16 cellular contexts compared by ENCODE assay signal in genomic region chr1:91944087-91944486, GRCh38. TPM values are rescaled to one million over a fixed set of nuclear protein-coding genes. Genes with fewer than 3 reads are reported as not detected.
DNase-seq lines count a peak whose midpoint lies in the region; ATAC-seq and TF ChIP-seq lines count a peak whose summit lies in the region.
"Had no signal": no experiment of that assay in that cellular context is flagged by ENCODE, and none has a peak within 500 bp of the region (broad histone marks: within the 10 kb centered on the region; RNA-seq: fewer than 3 reads in every experiment).

No MANE protein-coding gene starts in this region.

- H3K4me3 ChIP-seq in HUES48 (ENCODE audit: low read depth, low read length): no peak overlapping the region
- H3K4me3 ChIP-seq: SJCRH30 had no signal

- no peak overlapping the region for H3K27ac Mint-ChIP-seq in WTC11
- no peak overlapping the region for H3K27ac Mint-ChIP-seq in T-helper 17 cell

- peak overlapping the region; percentile 36 for H3K27ac ChIP-seq in HUES48 (ENCODE audit: low read depth, low read length)
- H3K27ac ChIP-seq: C4-2B, SJCRH30 had no signal

- peaks cover 4% of the 10 kb centered on the region for H3K4me1 ChIP-seq in HUES48 (ENCODE audit: control insufficient read depth, insufficient read depth, low read length)
- H3K4me1 ChIP-seq: SJCRH30 had no signal

- H3K27me3 Mint-ChIP-seq in WTC11 (ENCODE audit: low read depth): no peaks in the 10 kb centered on the region
- no peaks in the 10 kb centered on the region for H3K27me3 Mint-ChIP-seq in T-helper 17 cell

- H3K9me3 ChIP-seq in HUES48 (ENCODE audit: control insufficient read depth, insufficient read depth, low read length) (no peaks in the 10 kb centered on the region), T-helper 17 cell (ENCODE audit: control insufficient read depth, low read length, poor library complexity, severe bottlenecking) (no peaks in the 10 kb centered on the region)
- H3K9me3 ChIP-seq: SJCRH30 had no signal

- POLR2A ChIA-PET in WTC11 (lab: Charles Lee): no interaction called here

- H3K36me3 ChIP-seq in HUES48 (ENCODE audit: control insufficient read depth, insufficient read depth, low read length): no peaks in the 10 kb centered on the region
- H3K36me3 ChIP-seq: SJCRH30 had no signal

- CTCF ChIA-PET in WTC11 (lab: Charles Lee): interaction anchor here (0.6 to 1.0 kb wide), 3 partner anchors 348 to 778 kb away, joined by 3 read pairs; partner anchors contain the start of gene HFM1

- peak; percentile 87 for ATAC-seq in WTC11
- no peak for ATAC-seq in HG02678 (IDR thresholded peaks at IDR 0.05; ENCODE audit: unreplicated experiment)
- no peak for ATAC-seq in T-helper 17 cell
- ATAC-seq: HCT116 had no signal

- H3K36me3 Mint-ChIP-seq in WTC11 (no peaks in the 10 kb centered on the region), T-helper 17 cell (ENCODE audit: low read depth) (no peaks in the 10 kb centered on the region)

- no peak for TF ChIP-seq CTCF in WTC11 (IDR thresholded peaks at IDR 0.05)
- no peak for TF ChIP-seq CTCF in GM20000 (IDR thresholded peaks at IDR 0.05; ENCODE audit: extremely low read depth, missing control alignments)

- peaks cover 10% of the 10 kb centered on the region for H3K9me3 Mint-ChIP-seq in WTC11

- DNase-seq in WTC11 (ENCODE audit: low spot score) (peak; percentile 15), iPS-NIHi11 (ENCODE audit: low spot score) (peak; percentile 33), GM20000 (ENCODE audit: low spot score) (no peak), T-helper 17 cell (no peak)
- DNase-seq in activated effector memory CD4-positive, alpha-beta T cell treated with anti-CD3 and anti-CD28 coated beads, Interleukin-2, amount 50 U/mL, for 16 hours: no peak
- DNase-seq: AML-193, DMS79, KG1, NCI-H1417, NCI-H187, NCI-H526, SJCRH30 had no signal

- no peak overlapping the region for H3K9ac ChIP-seq in HUES48 (ENCODE audit: low read depth, low read length)

- peaks cover 11% of the 10 kb centered on the region for H3K4me1 Mint-ChIP-seq in WTC11
- peaks cover 13% of the 10 kb centered on the region for H3K4me1 Mint-ChIP-seq in T-helper 17 cell

- no peaks in the 10 kb centered on the region for H3K27me3 ChIP-seq in HUES48 (ENCODE audit: control insufficient read depth, insufficient read depth, low read length)
- H3K27me3 ChIP-seq: SJCRH30 had no signal

- no peak overlapping the region for H3K4me3 Mint-ChIP-seq in WTC11
- H3K4me3 Mint-ChIP-seq in T-helper 17 cell: no peak overlapping the region

TF ChIP-seq in WTC11, 78 proteins besides CTCF, POLR2A, EP300 and RAD21 (continues in another document):
- TF ChIP-seq ZNF232 (CRISPR knock-in tag; IDR thresholded peaks at IDR 0.05) (no peak), FOXJ3 (CRISPR knock-in tag; IDR thresholded peaks at IDR 0.05; ENCODE audit: borderline replicate concordance) (no peak), SP1 (CRISPR knock-in tag; conservative IDR thresholded peaks at IDR 0.05) (no peak), CBFB (CRISPR knock-in tag; IDR thresholded peaks at IDR 0.05; ENCODE audit: low read depth) (no peak), FOXP4 (CRISPR knock-in tag; IDR thresholded peaks at IDR 0.05) (no peak), EMX1 (CRISPR knock-in tag; IDR thresholded peaks at IDR 0.05) (no peak), CDX4 (CRISPR knock-in tag; IDR thresholded peaks at IDR 0.05; ENCODE audit: borderline replicate concordance) (no peak), ZBTB43 (CRISPR knock-in tag; IDR thresholded peaks at IDR 0.05) (no peak), ZNF263 (CRISPR knock-in tag; IDR thresholded peaks at IDR 0.05; ENCODE audit: low read depth) (no peak), JUN (CRISPR knock-in tag; IDR thresholded peaks at IDR 0.05) (no peak), ATF2 (CRISPR knock-in tag; IDR thresholded peaks at IDR 0.05; ENCODE audit: borderline replicate concordance, low read depth) (no peak), USF1 (CRISPR knock-in tag; IDR thresholded peaks at IDR 0.05) (no peak), ZNF416 (CRISPR knock-in tag; IDR thresholded peaks at IDR 0.05) (no peak), FOXK1 (CRISPR knock-in tag; IDR thresholded peaks at IDR 0.05) (no peak), ESRRA (CRISPR knock-in tag; IDR thresholded peaks at IDR 0.05; ENCODE audit: borderline replicate concordance) (no peak), ZNF532 (CRISPR knock-in tag; IDR thresholded peaks at IDR 0.05; ENCODE audit: borderline replicate concordance) (no peak)

RNA-seq across cellular contexts. Expression of gene BRDT, which starts 5.1 kb away (rescaled TPM):
- total RNA-seq in WTC11 (2021): 0.13 to 0.21 TPM (median 0.18 TPM) in 3 replicates
- total RNA-seq in T-helper 17 cell: under 1 TPM in 1 of 2 donors, not detected in 1; 0.68 TPM
- total RNA-seq: SJCRH30 had no signal

RNA-seq across cellular contexts. Expression of gene TGFBR3, which starts 58.1 kb away (rescaled TPM):
- 3.7 to 4.2 TPM (median 3.7 TPM) in 3 replicates for total RNA-seq in WTC11 (2021)
- total RNA-seq in T-helper 17 cell: 10 to 100 TPM; 21.0 to 27.6 TPM

Comparison
In these comparisons a context has a peak if more than half of its experiments do, and no peak if none do; other contexts are left out.
1. DNase-seq: peak in WTC11 (single experiment) and iPS-NIHi11 (single experiment); none in activated effector memory CD4-positive, alpha-beta T cell treated with anti-CD3 and anti-CD28 coated beads, Interleukin-2, amount 50 U/mL, for 16 hours (single experiment), GM20000 (single experiment) and T-helper 17 cell (0 of 3).